In genomic region chr18:60684843-60685513, GRCh38 we compare ENCODE assay signal across 9 cellular contexts.
DNase-seq lines count a peak whose midpoint lies in the region; ATAC-seq and TF ChIP-seq lines count a peak whose summit lies in the region.
"Had no signal": no experiment of that assay in that cellular context is flagged by ENCODE, and none has a peak within 500 bp of the region (broad histone marks: within the 10 kb centered on the region; RNA-seq: fewer than 3 reads in every experiment).

No MANE protein-coding gene starts in this region.

- no peaks in the 10 kb centered on the region for H3K36me3 ChIP-seq in GM23248 (ENCODE audit: low read depth)

- 10 to 12% methylated on average over 6 of the region's 6 CpGs for WGBS in GM23248 (ENCODE audit: low coverage in 1 of 2, low lambda C conversion rate in 2 of 2, missing lambda C conversion rate in 2 of 2), 2 experiments

- H3K9me2 ChIP-seq in GM23248 (ENCODE audit: insufficient read depth) = no peaks in the 10 kb centered on the region

- no peak overlapping the region for H3K4me2 ChIP-seq in GM23248 (ENCODE audit: unreplicated experiment)

- no peaks in the 10 kb centered on the region for H3F3A ChIP-seq in GM23248 (ENCODE audit: insufficient read depth)

- H3K79me2 ChIP-seq in GM23248 (ENCODE audit: insufficient read depth) = no peaks in the 10 kb centered on the region

- no peaks in the 10 kb centered on the region for H3K9me3 ChIP-seq in GM23248 (ENCODE audit: low read depth)

- no peak overlapping the region for H3K27ac Mint-ChIP-seq in stimulated activated effector memory CD8-positive, alpha-beta T cell treated with anti-CD3 and anti-CD28 coated beads, Interleukin-12 subunit alpha, Interleukin-12 subunit beta, amount 100 ng/mL, for 72 hours

- H3K9ac ChIP-seq in GM23248 = no peak overlapping the region

- no peak overlapping the region for H3K4me3 Mint-ChIP-seq in stimulated activated effector memory CD8-positive, alpha-beta T cell treated with anti-CD3 and anti-CD28 coated beads, Interleukin-12 subunit alpha, Interleukin-12 subunit beta, amount 100 ng/mL, for 72 hours

- DNase-seq in AG10803 (ENCODE audit: low read depth) (peak; percentile 28), GM23248 (peak; percentile 34), NCI-H82 (lab: John Stamatoyannopoulos, UW) (peak; percentile 39), erythroblast (lab: John Stamatoyannopoulos, UW) (peak; percentile 10 to 28), skeletal muscle cell (ENCODE audit: low read depth) (peak; percentile 3), T1000 (lab: John Stamatoyannopoulos, UW) (no peak)
- DNase-seq in stimulated activated effector memory CD8-positive, alpha-beta T cell treated with anti-CD3 and anti-CD28 coated beads, Interleukin-12 subunit alpha, Interleukin-12 subunit beta, amount 100 ng/mL, for 72 hours (ENCODE audit: low spot score in 2 of 2) = no peak

- no peaks in the 10 kb centered on the region for H4K20me1 ChIP-seq in GM23248 (ENCODE audit: insufficient read depth)

- H3K9me3 Mint-ChIP-seq in stimulated activated effector memory CD8-positive, alpha-beta T cell treated with anti-CD3 and anti-CD28 coated beads, Interleukin-12 subunit alpha, Interleukin-12 subunit beta, amount 100 ng/mL, for 72 hours = peaks cover 8% of the 10 kb centered on the region

- H3K4me1 ChIP-seq in GM23248 (ENCODE audit: insufficient read depth) = no peaks in the 10 kb centered on the region

- peak; percentile 60 for TF ChIP-seq CTCF in AG10803 (conservative IDR thresholded peaks at IDR 0.05; ENCODE audit: low read length)

- in situ Hi-C loops in GM23248 (cut with MboI) = no loop called here

- no peak overlapping the region for H3K27ac ChIP-seq in GM23248
- H3K27ac ChIP-seq: epithelial cell of prostate had no signal

- H3K36me3 Mint-ChIP-seq in stimulated activated effector memory CD8-positive, alpha-beta T cell treated with anti-CD3 and anti-CD28 coated beads, Interleukin-12 subunit alpha, Interleukin-12 subunit beta, amount 100 ng/mL, for 72 hours = no peaks in the 10 kb centered on the region

- no peaks in the 10 kb centered on the region for H3K27me3 ChIP-seq in GM23248 (replicated peaks; ENCODE audit: insufficient read depth)

- H3K4me3 ChIP-seq in AG10803 (ENCODE audit: low read length) = no peak overlapping the region
- H3K4me3 ChIP-seq in GM23248 = no peak overlapping the region
- no peak overlapping the region for H3K4me3 ChIP-seq in skeletal muscle cell (ENCODE audit: low read depth, low read length)

- no peaks in the 10 kb centered on the region for H3K4me1 Mint-ChIP-seq in stimulated activated effector memory CD8-positive, alpha-beta T cell treated with anti-CD3 and anti-CD28 coated beads, Interleukin-12 subunit alpha, Interleukin-12 subunit beta, amount 100 ng/mL, for 72 hours

- TF ChIP-seq POLR2A in erythroblast (IDR thresholded peaks at IDR 0.05; ENCODE audit: low read length) = no peak

- H2AFZ ChIP-seq in GM23248 = no peak overlapping the region

- ATAC-seq in GM18868 (IDR thresholded peaks at IDR 0.05; ENCODE audit: unreplicated experiment) = no peak
- ATAC-seq in stimulated activated effector memory CD8-positive, alpha-beta T cell treated with anti-CD3 and anti-CD28 coated beads, Interleukin-12 subunit alpha, Interleukin-12 subunit beta, amount 100 ng/mL, for 72 hours = no peak

Comparison
In these comparisons a context has a peak if more than half of its experiments do, and no peak if none do; other contexts are left out.
1. DNase-seq: peak in AG10803 (single experiment), GM23248 (single experiment), NCI-H82 (single experiment), erythroblast (2 of 2) and skeletal muscle cell (single experiment); none in T1000 (single experiment) and stimulated activated effector memory CD8-positive, alpha-beta T cell treated with anti-CD3 and anti-CD28 coated beads, Interleukin-12 subunit alpha, Interleukin-12 subunit beta, amount 100 ng/mL, for 72 hours (0 of 2).